10 cellular contexts compared by ENCODE assay signal in the genomic region with DNA sequence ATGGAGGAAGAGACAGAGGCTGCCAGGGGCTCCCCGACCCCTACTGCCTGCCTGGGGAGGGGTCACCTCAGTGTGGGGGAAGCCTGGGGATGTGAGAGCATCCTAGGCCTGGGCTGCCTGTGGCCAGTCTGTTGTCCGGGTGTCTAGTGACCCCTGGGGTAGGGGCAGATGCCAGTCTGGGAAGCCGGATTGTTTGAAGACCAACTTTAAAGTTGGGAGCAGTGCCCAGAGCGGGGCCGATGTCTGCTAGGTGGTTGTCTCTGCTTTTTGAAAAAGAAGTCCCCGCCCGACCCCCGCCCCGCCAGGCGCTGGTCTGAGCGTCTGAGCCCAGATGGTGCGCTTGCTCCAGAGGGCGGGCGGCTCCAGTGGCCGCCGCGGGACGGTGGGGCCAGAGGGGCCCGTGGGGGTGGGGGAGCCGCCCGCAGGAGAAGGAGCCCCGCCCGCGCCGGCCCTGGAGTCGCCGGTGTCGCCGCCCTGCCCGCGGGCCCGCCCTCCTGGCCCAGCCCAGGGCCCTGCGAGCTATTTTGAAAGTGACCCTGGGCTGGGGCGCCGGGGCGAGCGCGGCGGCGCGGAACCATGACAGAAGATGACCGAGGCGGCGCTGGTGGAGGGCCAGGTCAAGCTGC. TPM values are rescaled to one million over a fixed set of nuclear protein-coding genes. Genes with fewer than 3 reads are reported as not detected.
DNase-seq lines count a peak whose midpoint lies in the region; ATAC-seq, FAIRE-seq and TF ChIP-seq lines count a peak whose summit lies in the region.
"Had no signal": no experiment of that assay in that cellular context is flagged by ENCODE, and none has a peak within 500 bp of the region (broad histone marks: within the 10 kb centered on the region; RNA-seq: fewer than 3 reads in every experiment).

A gene with protein sequence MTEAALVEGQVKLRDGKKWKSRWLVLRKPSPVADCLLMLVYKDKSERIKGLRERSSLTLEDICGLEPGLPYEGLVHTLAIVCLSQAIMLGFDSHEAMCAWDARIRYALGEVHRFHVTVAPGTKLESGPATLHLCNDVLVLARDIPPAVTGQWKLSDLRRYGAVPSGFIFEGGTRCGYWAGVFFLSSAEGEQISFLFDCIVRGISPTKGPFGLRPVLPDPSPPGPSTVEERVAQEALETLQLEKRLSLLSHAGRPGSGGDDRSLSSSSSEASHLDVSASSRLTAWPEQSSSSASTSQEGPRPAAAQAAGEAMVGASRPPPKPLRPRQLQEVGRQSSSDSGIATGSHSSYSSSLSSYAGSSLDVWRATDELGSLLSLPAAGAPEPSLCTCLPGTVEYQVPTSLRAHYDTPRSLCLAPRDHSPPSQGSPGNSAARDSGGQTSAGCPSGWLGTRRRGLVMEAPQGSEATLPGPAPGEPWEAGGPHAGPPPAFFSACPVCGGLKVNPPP (plus strand): TSS at position 517 of the 626 bp plus-strand sequence. CDS start 70 bp downstream, at position 587.

- DNase-seq in AG20443 (ENCODE audit: low spot score): peak; percentile 68
- DNase-seq in NT2/D1 (ENCODE audit: low read depth, low spot score): no peak
- peak; percentile 48 to 84 (median 68) for DNase-seq in pancreas
- no peak for DNase-seq in NK-92 (lab: John Stamatoyannopoulos, UW; ENCODE audit: unreplicated experiment)
- DNase-seq in uterus: no peak

- TF ChIP-seq CTCF in gastroesophageal sphincter (IDR thresholded peaks at IDR 0.05) (no peak), pancreas (IDR thresholded peaks at IDR 0.05) (no peak), uterus (IDR thresholded peaks at IDR 0.05) (no peak)

- FAIRE-seq in pancreas (lab: Jason Lieb, UNC): no peak

- ATAC-seq in gastroesophageal sphincter (peak; percentile 40), pancreas (peak; percentile 29 to 64 (median 55)), HG02852 (IDR thresholded peaks at IDR 0.05; ENCODE audit: unreplicated experiment) (no peak), HG03025 (IDR thresholded peaks at IDR 0.05; ENCODE audit: low FRiP score, unreplicated experiment) (no peak)
- ATAC-seq: activated naive CD4-positive, alpha-beta T cell treated with anti-CD3 and anti-CD28 coated beads, Interleukin-2, amount 50 U/mL, for 72 hours had no signal

- peak within 1 kb of the TSS; percentile 32 for H3K9ac ChIP-seq in NT2/D1 (ENCODE audit: insufficient read length, low read depth)

- H3K27me3 ChIP-seq in NT2/D1 (ENCODE audit: insufficient read depth, insufficient read length) (peaks cover 86% of the 10 kb centered on the region), gastroesophageal sphincter (peaks cover 19% of the 10 kb centered on the region), pancreas (no peaks in the 10 kb centered on the region), uterus (no peaks in the 10 kb centered on the region)

- TF ChIP-seq EP300 in gastroesophageal sphincter (IDR thresholded peaks at IDR 0.05): no peak

- H3K4me3 ChIP-seq in NT2/D1 (ENCODE audit: insufficient read length, low read depth): peak within 1 kb of the TSS; percentile 11
- H3K4me3 ChIP-seq in gastroesophageal sphincter: peak within 1 kb of the TSS; percentile 53 to 55
- H3K4me3 ChIP-seq in pancreas: peak within 1 kb of the TSS; percentile 36 to 62 (median 52)
- peak within 1 kb of the TSS in 1 of 2 donors; percentile 27 for H3K4me3 ChIP-seq in uterus

- H3K9me3 ChIP-seq in NT2/D1 (ENCODE audit: insufficient read depth, low read length) (peaks cover 12% of the 10 kb centered on the region; the same call in 1 of the 2 replicates), gastroesophageal sphincter (no peaks in the 10 kb centered on the region), pancreas (no peaks in the 10 kb centered on the region), uterus (no peaks in the 10 kb centered on the region)

- TF ChIP-seq POLR2A in gastroesophageal sphincter (IDR thresholded peaks at IDR 0.05): no peak
- no peak for TF ChIP-seq POLR2A in uterus (IDR thresholded peaks at IDR 0.05)

- peaks cover 15% of the 10 kb centered on the region for H3K4me1 ChIP-seq in NT2/D1 (ENCODE audit: insufficient read depth, insufficient read length)
- H3K4me1 ChIP-seq in gastroesophageal sphincter: peaks cover 0 to 33% (median 0%) of the 10 kb centered on the region in 3 donors
- peaks cover 14 to 24% (median 24%) of the 10 kb centered on the region in 3 donors for H3K4me1 ChIP-seq in pancreas
- peaks cover 0 to 4% of the 10 kb centered on the region in 2 donors for H3K4me1 ChIP-seq in uterus

- 23% methylated on average over 3 of the region's 44 CpGs; no CpG with 5 or more reads in 1 of the 2 donors for WGBS in gastroesophageal sphincter (ENCODE audit: low coverage in 1 of 2), 2 donors
- 3 to 12% methylated on average over 25 to 44 of the region's 44 CpGs for WGBS in pancreas, 2 donors

- peak within 1 kb of the TSS in 2 of 4 donors; percentile 50 to 55 for H3K27ac ChIP-seq in gastroesophageal sphincter
- H3K27ac ChIP-seq in pancreas: peak within 1 kb of the TSS; percentile 68 to 84 (median 77)
- no peak within 1 kb of the TSS for H3K27ac ChIP-seq in uterus

- H3K36me3 ChIP-seq in NT2/D1 (ENCODE audit: insufficient read depth, insufficient read length, low read length): no peaks in the 10 kb centered on the region
- no peaks in the 10 kb centered on the region for H3K36me3 ChIP-seq in gastroesophageal sphincter
- no peaks in the 10 kb centered on the region for H3K36me3 ChIP-seq in pancreas
- H3K36me3 ChIP-seq in uterus: no peaks in the 10 kb centered on the region

- intact Hi-C loops in pancreas (cut with DNase I): no loop called here
- intact Hi-C loops in uterus (cut with DNase I; ENCODE audit: low total_unique reads): no loop called here

RNA-seq across cellular contexts. Expression of the gene that starts here (rescaled TPM):
- total RNA-seq in gastroesophageal sphincter: 1 to 10 TPM in 3 of 4 donors, under 1 TPM in 1; 0.32 to 5.3 (median 2.8) TPM
- 1 to 10 TPM; 2.5 to 8.0 (median 4.2) TPM for total RNA-seq in pancreas
- 1 to 10 TPM; 2.8 to 5.8 TPM for polyA plus RNA-seq in pancreas
- 1 to 10 TPM in 1 of 4 donors, under 1 TPM in 2, not detected in 1; 0.26 to 3.9 (median 0.85) TPM for total RNA-seq in uterus
- total RNA-seq: activated naive CD4-positive, alpha-beta T cell treated with anti-CD3 and anti-CD28 coated beads, Interleukin-2, amount 50 U/mL, for 72 hours; HT1080 had no signal

Comparison
In these comparisons a context has a peak if more than half of its experiments do, and no peak if none do; other contexts are left out.
1. DNase-seq: peak in AG20443 (single experiment) and pancreas (6 of 6); none in NT2/D1 (single experiment), NK-92 (single experiment) and uterus (0 of 2).
2. ATAC-seq: peak in gastroesophageal sphincter (single experiment) and pancreas (4 of 4); none in HG02852 (single experiment) and HG03025 (single experiment).
3. H3K27ac ChIP-seq: peak in pancreas (4 of 4); none in uterus (0 of 2).